22 cellular contexts compared by ENCODE assay signal in genomic region chr19:56103027-56103614, GRCh38. TPM values are rescaled to one million over a fixed set of nuclear protein-coding genes. Genes with fewer than 3 reads are reported as not detected.
DNase-seq lines count a peak whose midpoint lies in the region; ATAC-seq and TF ChIP-seq lines count a peak whose summit lies in the region.
"Had no signal": no experiment of that assay in that cellular context is flagged by ENCODE, and none has a peak within 500 bp of the region (broad histone marks: within the 10 kb centered on the region; RNA-seq: fewer than 3 reads in every experiment).

No MANE protein-coding gene starts in this region.

- no peak overlapping the region for H3K18ac ChIP-seq in trophoblast cell (ENCODE audit: low read length)

- no peak overlapping the region for H4K12ac ChIP-seq in trophoblast cell (ENCODE audit: low read depth, low read length)

- H3K4me3 ChIP-seq in BLaER1: peak overlapping the region; percentile 7; the same call in 1 of the 2 replicates
- H3K4me3 ChIP-seq in trophoblast cell (ENCODE audit: low read depth, low read length): no peak overlapping the region
- no peak overlapping the region for H3K4me3 ChIP-seq in HAP-1
- H3K4me3 ChIP-seq in PC-3 (ENCODE audit: low read length): no peak overlapping the region
- H3K4me3 ChIP-seq: GM23338, MG63, SK-N-MC had no signal

- H2AK5ac ChIP-seq in trophoblast cell (ENCODE audit: low read length): no peak overlapping the region

- H3K79me1 ChIP-seq in trophoblast cell (ENCODE audit: low read length): no peaks in the 10 kb centered on the region

- H3K4ac ChIP-seq in trophoblast cell (ENCODE audit: low read depth, low read length): peak overlapping the region; percentile 38

- peaks cover 4% of the 10 kb centered on the region; the same call in 1 of the 2 replicates for H3K9me3 ChIP-seq in BLaER1
- H3K9me3 ChIP-seq in KOPT-K1 (ENCODE audit: insufficient read depth, low read length, poor library complexity, severe bottlenecking): no peaks in the 10 kb centered on the region
- H3K9me3 ChIP-seq in trophoblast cell (ENCODE audit: insufficient read depth, low read depth, low read length): peaks cover 3% of the 10 kb centered on the region
- H3K9me3 ChIP-seq in HAP-1: no peaks in the 10 kb centered on the region
- H3K9me3 ChIP-seq in PC-3 (ENCODE audit: low read length): no peaks in the 10 kb centered on the region
- H3K9me3 ChIP-seq: MG63 had no signal

- H3K79me2 ChIP-seq in trophoblast cell (ENCODE audit: control insufficient read depth, insufficient read depth, low read length, poor library complexity): peaks cover 22% of the 10 kb centered on the region
- H3K79me2 ChIP-seq in PC-3 (ENCODE audit: low read length): peaks cover 76% of the 10 kb centered on the region

- no CpG with 5 or more reads among the region's 20 CpGs for WGBS in trophoblast cell (ENCODE audit: extremely low coverage, insufficient coverage, insufficient read length)

- H3K36me3 ChIP-seq in BLaER1: peaks cover 46% of the 10 kb centered on the region
- peaks cover 51% of the 10 kb centered on the region for H3K36me3 ChIP-seq in KOPT-K1 (ENCODE audit: insufficient read depth, low read length)
- H3K36me3 ChIP-seq in trophoblast cell (ENCODE audit: control insufficient read depth in 1 of 2, insufficient read depth in 2 of 2, low read length in 2 of 2): peaks cover 55 to 56% of the 10 kb centered on the region in 2 experiments
- peaks cover 26% of the 10 kb centered on the region for H3K36me3 ChIP-seq in HAP-1 (replicated peaks)
- H3K36me3 ChIP-seq in PC-3 (ENCODE audit: low read depth, low read length): peaks cover 33% of the 10 kb centered on the region

- H3F3A ChIP-seq in PC-3 (ENCODE audit: low read length, unreplicated experiment): no peaks in the 10 kb centered on the region

- H2BK120ac ChIP-seq in trophoblast cell (ENCODE audit: insufficient read depth, low read length, poor library complexity): no peak overlapping the region

- in situ Hi-C loops in HAP-1 (cut with MboI; ENCODE audit: low sequenced_read_pairs): no loop called here

- DNase-seq in iPS-NIHi11 (ENCODE audit: low spot score) (peak; percentile 3), trophoblast cell (no peak), HAP-1 (ENCODE audit: low spot score in 2 of 2) (no peak), PC-3 (no peak)
- DNase-seq: CD4-positive, CD25-positive, alpha-beta regulatory T cell; DMS79; MG63; NCI-H1417; NCI-H1694 treated with DMSO at 0.1 percent for 48 hours; NCI-H2081 treated with DMSO at 0.1 percent for 48 hours; NCI-H446; NCI-H526; OCI-M1; RPMI8226; SHP77 treated with DMSO at 0.1 percent for 48 hours; SW 1271 had no signal

- no peak overlapping the region for H2BK12ac ChIP-seq in trophoblast cell (ENCODE audit: low read length)

- H2AFZ ChIP-seq in trophoblast cell (ENCODE audit: insufficient read depth, low read length, poor library complexity) (no peak overlapping the region), PC-3 (ENCODE audit: low read length) (no peak overlapping the region)
- H2AFZ ChIP-seq: GM23338 had no signal

- H3K23ac ChIP-seq in trophoblast cell (ENCODE audit: low read length): no peak overlapping the region

- no peak overlapping the region for H3K14ac ChIP-seq in trophoblast cell (ENCODE audit: low read length)

- H4K8ac ChIP-seq in trophoblast cell (ENCODE audit: low read depth, low read length): no peak overlapping the region

- POLR2A ChIA-PET in PC-3 (lab: Charles Lee; ENCODE audit: unreplicated experiment): no interaction called here

- no peak for TF ChIP-seq CTCF in PC-3 (conservative IDR thresholded peaks at IDR 0.05; ENCODE audit: low read depth, low read length)

- H3K4me2 ChIP-seq in BLaER1 (peak overlapping the region; percentile 90), trophoblast cell (ENCODE audit: low read length) (no peak overlapping the region), PC-3 (ENCODE audit: low read length) (no peak overlapping the region)
- H3K4me2 ChIP-seq: GM23338 had no signal

- H3K27me3 ChIP-seq in BLaER1: no peaks in the 10 kb centered on the region
- no peaks in the 10 kb centered on the region for H3K27me3 ChIP-seq in trophoblast cell (ENCODE audit: insufficient read depth, low read length)
- no peaks in the 10 kb centered on the region for H3K27me3 ChIP-seq in HAP-1 (ENCODE audit: low read depth)
- H3K27me3 ChIP-seq in PC-3 (ENCODE audit: low read length): no peaks in the 10 kb centered on the region
- H3K27me3 ChIP-seq: MG63 had no signal

- H3K9me2 ChIP-seq in PC-3 (replicated peaks; ENCODE audit: low read length): no peaks in the 10 kb centered on the region

- ATAC-seq in PC-3 (no peak), GM18868 (IDR thresholded peaks at IDR 0.05; ENCODE audit: unreplicated experiment) (no peak), HG02642 (IDR thresholded peaks at IDR 0.05; ENCODE audit: poor library complexity, unreplicated experiment) (no peak)
- ATAC-seq: GM23338 had no signal

- no peak overlapping the region for H2BK5ac ChIP-seq in trophoblast cell (ENCODE audit: low read depth, low read length, poor library complexity)

- no peak overlapping the region for H4K91ac ChIP-seq in trophoblast cell (ENCODE audit: low read depth, low read length)

- H4K20me1 ChIP-seq in BLaER1: peaks cover 74% of the 10 kb centered on the region
- peaks cover 53% of the 10 kb centered on the region for H4K20me1 ChIP-seq in PC-3 (ENCODE audit: low read length)

- H3K4me1 ChIP-seq in BLaER1: peaks cover 71% of the 10 kb centered on the region
- peaks cover 3 to 5% of the 10 kb centered on the region in 2 experiments for H3K4me1 ChIP-seq in trophoblast cell (ENCODE audit: control insufficient read depth in 1 of 2, insufficient read depth in 2 of 2, low read length in 2 of 2)
- no peaks in the 10 kb centered on the region for H3K4me1 ChIP-seq in HAP-1
- H3K4me1 ChIP-seq in PC-3 (ENCODE audit: insufficient read depth, low read length): no peaks in the 10 kb centered on the region

- intact Hi-C loops in PC-3 (cut with micrococcal nuclease): no loop called here

- CTCF ChIA-PET in PC-3 (lab: Charles Lee): no interaction called here

- peak overlapping the region; percentile 77 for H3K27ac ChIP-seq in BLaER1
- peak overlapping the region; percentile 14 for H3K27ac ChIP-seq in KOPT-K1 (ENCODE audit: low read depth, low read length, poor library complexity, severe bottlenecking)
- no peak overlapping the region for H3K27ac ChIP-seq in trophoblast cell (ENCODE audit: low read depth, low read length)
- no peak overlapping the region for H3K27ac ChIP-seq in PC-3 (ENCODE audit: low read length)
- H3K27ac ChIP-seq: SK-N-MC had no signal

- H3K9ac ChIP-seq in BLaER1 (peak overlapping the region; percentile 73), trophoblast cell (ENCODE audit: low read length) (no peak overlapping the region), PC-3 (ENCODE audit: low read length) (no peak overlapping the region)

- BruUV-seq in PC-3 (replicated peaks; lab: Mats Ljungman, UMichigan): no TSS peak

RNA-seq across cellular contexts. Expression of gene ZNF787, which starts 18.0 kb away (rescaled TPM):
- polyA plus RNA-seq in trophoblast cell (2013): 23.4 and 24.3 TPM in 2 replicates
- 111 and 185 TPM in 2 replicates for total RNA-seq in PC-3 (2014; rRNA removed)

RNA-seq across cellular contexts. Expression of gene ZNF444, which starts 38.0 kb away (rescaled TPM):
- 25.7 and 26.0 TPM in 2 replicates for polyA plus RNA-seq in trophoblast cell (2013)
- total RNA-seq in PC-3 (2014; rRNA removed): 40.0 and 65.0 TPM in 2 replicates

Comparison
In these comparisons a context has a peak if more than half of its experiments do, and no peak if none do; other contexts are left out.
1. H3K27ac ChIP-seq: peak in BLaER1 (single experiment) and KOPT-K1 (single experiment); none in trophoblast cell (single experiment) and PC-3 (single experiment).